ENCODE assay signal across 8 cellular contexts in genomic region chr1:243851129-243851756, GRCh38. TPM values are rescaled to one million over a fixed set of nuclear protein-coding genes. Genes with fewer than 3 reads are reported as not detected.
DNase-seq lines count a peak whose midpoint lies in the region; ATAC-seq lines count a peak whose summit lies in the region.

No MANE protein-coding gene starts in this region.

- POLR2A ChIA-PET in CD4-positive, alpha-beta memory T cell (lab: Charles Lee; ENCODE audit: partially characterized antibody), result no interaction called here

- H3K4me3 Mint-ChIP-seq in CD4-positive, alpha-beta memory T cell, result peak overlapping the region; percentile 90 to 95 (median 94)
- peak overlapping the region; percentile 85 for H3K4me3 Mint-ChIP-seq in activated T-helper 17 cell treated with anti-CD3 and anti-CD28 coated beads, Interleukin-2, amount 50 U/mL, for 72 hours

- H3K9me3 Mint-ChIP-seq in CD4-positive, alpha-beta memory T cell, result no peaks in the 10 kb centered on the region
- no peaks in the 10 kb centered on the region for H3K9me3 Mint-ChIP-seq in activated T-helper 17 cell treated with anti-CD3 and anti-CD28 coated beads, Interleukin-2, amount 50 U/mL, for 72 hours

- H3K27me3 ChIP-seq in CD4-positive, alpha-beta memory T cell (ENCODE audit: insufficient read depth, low read length), result no peaks in the 10 kb centered on the region
- no peaks in the 10 kb centered on the region for H3K27me3 ChIP-seq in iPS DF 6.9 (ENCODE audit: control insufficient read depth, insufficient read depth, low read length)

- CTCF ChIA-PET in CD4-positive, alpha-beta memory T cell (lab: Charles Lee; ENCODE audit: partially characterized antibody), result no interaction called here

- H3K27me3 Mint-ChIP-seq in CD4-positive, alpha-beta memory T cell, result peaks cover 0 to 2% of the 10 kb centered on the region in 2 donors
- H3K27me3 Mint-ChIP-seq in activated T-helper 17 cell treated with anti-CD3 and anti-CD28 coated beads, Interleukin-2, amount 50 U/mL, for 72 hours, result peaks cover 3% of the 10 kb centered on the region

- ATAC-seq in activated T-helper 17 cell treated with anti-CD3 and anti-CD28 coated beads, Interleukin-2, amount 50 U/mL, for 72 hours (replicated peaks), result no peak

- WGBS in iPS DF 6.9 (ENCODE audit: insufficient coverage, insufficient read length), result no CpG with 5 or more reads among the region's 20 CpGs

- no peaks in the 10 kb centered on the region for H3K36me3 ChIP-seq in CD4-positive, alpha-beta memory T cell (ENCODE audit: insufficient read depth, low read length)
- no peaks in the 10 kb centered on the region for H3K36me3 ChIP-seq in iPS DF 6.9 (ENCODE audit: control insufficient read depth, insufficient read depth, low read length)

- no peaks in the 10 kb centered on the region for H3K9me3 ChIP-seq in CD4-positive, alpha-beta memory T cell (ENCODE audit: control insufficient read depth in 1 of 2, low read length in 2 of 2)
- H3K9me3 ChIP-seq in iPS DF 6.9 (ENCODE audit: control insufficient read depth, insufficient read depth, low read length), result no peaks in the 10 kb centered on the region

- H3K27ac ChIP-seq in CD4-positive, alpha-beta memory T cell (ENCODE audit: low read depth, low read length), result peak overlapping the region; percentile 95
- H3K27ac ChIP-seq in iPS DF 6.9 (ENCODE audit: low read length), result no peak overlapping the region

- peak overlapping the region; percentile 63 to 70 for H3K4me3 ChIP-seq in CD4-positive, alpha-beta memory T cell (ENCODE audit: low read length in 2 of 2)
- H3K4me3 ChIP-seq in iPS DF 6.9 (ENCODE audit: low read length), result peak overlapping the region; percentile 97; the same call in 1 of the 2 replicates

- H3K4me1 ChIP-seq in CD4-positive, alpha-beta memory T cell (ENCODE audit: insufficient read depth, low read length), result peaks cover 34% of the 10 kb centered on the region
- H3K4me1 ChIP-seq in iPS DF 6.9 (ENCODE audit: control insufficient read depth, insufficient read depth, low read length), result no peaks in the 10 kb centered on the region

- DNase-seq in CD4-positive, alpha-beta memory T cell, result peak in 1 of 5 donors; percentile 69
- DNase-seq in HCEC 1CT (peak; percentile 39), iPS DF 6.9 (ENCODE audit: low read depth, low spot score) (no peak), kidney tubule cell (ENCODE audit: low spot score) (no peak), NCI-H1105 (lab: John Stamatoyannopoulos, UW) (no peak)
- DNase-seq in stimulated activated CD8-positive, alpha-beta memory T cell treated with anti-CD3 and anti-CD28 coated beads, Interleukin-15, amount 100 ng/mL, for 1 hour (ENCODE audit: low read depth), result peak; percentile 20
- DNase-seq in stimulated activated CD4-positive, alpha-beta T cell treated with anti-CD3 and anti-CD28 coated beads, Interleukin-12 subunit alpha, Interleukin-12 subunit beta, amount 100 ng/mL, for 4 hours, result no peak

- H3K4me1 Mint-ChIP-seq in CD4-positive, alpha-beta memory T cell, result peaks cover 18 to 33% (median 26%) of the 10 kb centered on the region in 4 donors
- H3K4me1 Mint-ChIP-seq in activated T-helper 17 cell treated with anti-CD3 and anti-CD28 coated beads, Interleukin-2, amount 50 U/mL, for 72 hours, result peaks cover 12% of the 10 kb centered on the region

- peak overlapping the region; percentile 86 to 98 (median 97) for H3K27ac Mint-ChIP-seq in CD4-positive, alpha-beta memory T cell
- H3K27ac Mint-ChIP-seq in activated T-helper 17 cell treated with anti-CD3 and anti-CD28 coated beads, Interleukin-2, amount 50 U/mL, for 72 hours, result peak overlapping the region; percentile 84

- intact Hi-C loops in CD4-positive, alpha-beta memory T cell (cut with micrococcal nuclease), result loop anchor here (2.0 to 10.0 kb wide), 5 partner anchors 64 to 802 kb away; partner anchors contain the start of genes ADSS2, CEP170 and DESI2

- peaks cover 0 to 11% of the 10 kb centered on the region in 2 donors for H3K36me3 Mint-ChIP-seq in CD4-positive, alpha-beta memory T cell
- peaks cover 9% of the 10 kb centered on the region for H3K36me3 Mint-ChIP-seq in activated T-helper 17 cell treated with anti-CD3 and anti-CD28 coated beads, Interleukin-2, amount 50 U/mL, for 72 hours (ENCODE audit: low read depth)

RNA-seq across cellular contexts. Expression of gene AKT3, which starts 1.2 kb away (rescaled TPM):
- total RNA-seq in CD4-positive, alpha-beta memory T cell, result 100 to 1,000 TPM; 149 to 152 TPM
- polyA plus RNA-seq in CD4-positive, alpha-beta memory T cell, result 1 to 10 TPM in 1 of 2 donors, under 1 TPM in 1; 0.56 to 5.1 TPM
- 10 to 100 TPM; 32.2 to 53.2 TPM for total RNA-seq in activated T-helper 17 cell treated with anti-CD3 and anti-CD28 coated beads, Interleukin-2, amount 50 U/mL, for 72 hours

Comparison
In these comparisons a context has a peak if more than half of its experiments do, and no peak if none do; other contexts are left out.
1. DNase-seq: peak in HCEC 1CT (single experiment) and stimulated activated CD8-positive, alpha-beta memory T cell treated with anti-CD3 and anti-CD28 coated beads, Interleukin-15, amount 100 ng/mL, for 1 hour (single experiment); none in iPS DF 6.9 (single experiment), stimulated activated CD4-positive, alpha-beta T cell treated with anti-CD3 and anti-CD28 coated beads, Interleukin-12 subunit alpha, Interleukin-12 subunit beta, amount 100 ng/mL, for 4 hours (single experiment), kidney tubule cell (single experiment) and NCI-H1105 (single experiment).